2 cellular contexts compared by ENCODE assay signal in the genomic region with DNA sequence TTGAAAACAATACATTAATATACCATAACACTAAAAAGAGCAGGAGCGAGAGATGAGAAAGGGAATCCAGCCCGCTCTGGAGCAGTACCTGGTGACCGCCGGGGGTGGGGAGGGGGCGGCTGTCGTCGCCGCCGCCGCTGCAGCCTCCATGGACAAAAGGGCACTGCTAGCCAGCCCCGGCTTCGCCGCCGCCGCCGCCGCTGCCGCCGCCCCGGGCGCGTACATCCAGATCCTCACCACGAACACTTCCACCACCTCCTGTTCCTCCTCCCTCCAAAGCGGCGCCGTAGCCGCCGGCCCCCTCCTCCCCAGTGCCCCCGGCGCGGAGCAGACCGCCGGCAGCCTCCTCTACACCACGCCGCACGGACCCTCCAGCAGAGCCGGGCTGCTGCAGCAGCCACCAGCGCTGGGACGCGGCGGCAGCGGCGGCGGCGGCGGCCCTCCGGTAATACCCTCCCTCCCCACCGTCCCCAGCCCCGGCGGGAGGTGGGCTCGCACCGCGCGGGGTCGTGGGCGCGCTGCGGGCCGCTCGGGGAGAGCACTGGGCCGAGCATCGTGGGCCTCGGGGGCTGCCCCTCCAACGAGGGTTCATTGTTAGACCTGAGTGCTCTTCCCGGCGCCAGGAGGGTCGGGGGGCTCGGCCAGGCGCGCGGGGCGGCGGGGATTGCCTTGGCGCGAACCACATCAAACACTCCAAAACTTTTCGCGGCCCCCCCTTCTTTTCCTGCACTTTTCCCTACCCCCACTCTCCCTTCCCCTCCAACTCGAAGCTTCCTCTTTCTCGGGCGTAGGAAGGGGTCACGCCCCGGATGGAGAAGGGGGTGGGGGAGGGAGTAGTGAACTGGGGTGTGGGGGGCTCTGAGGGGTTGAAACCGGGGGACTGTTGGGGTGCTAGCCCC.
TF ChIP-seq lines count a peak whose summit lies in the region.

No MANE protein-coding gene starts in this region.

TF ChIP-seq in WTC11, 78 proteins besides CTCF, POLR2A, EP300 and RAD21 (continued from another document and continues in another):
- TF ChIP-seq, protein P1, sequence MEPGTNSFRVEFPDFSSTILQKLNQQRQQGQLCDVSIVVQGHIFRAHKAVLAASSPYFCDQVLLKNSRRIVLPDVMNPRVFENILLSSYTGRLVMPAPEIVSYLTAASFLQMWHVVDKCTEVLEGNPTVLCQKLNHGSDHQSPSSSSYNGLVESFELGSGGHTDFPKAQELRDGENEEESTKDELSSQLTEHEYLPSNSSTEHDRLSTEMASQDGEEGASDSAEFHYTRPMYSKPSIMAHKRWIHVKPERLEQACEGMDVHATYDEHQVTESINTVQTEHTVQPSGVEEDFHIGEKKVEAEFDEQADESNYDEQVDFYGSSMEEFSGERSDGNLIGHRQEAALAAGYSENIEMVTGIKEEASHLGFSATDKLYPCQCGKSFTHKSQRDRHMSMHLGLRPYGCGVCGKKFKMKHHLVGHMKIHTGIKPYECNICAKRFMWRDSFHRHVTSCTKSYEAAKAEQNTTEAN (CRISPR knock-in tag; IDR thresholded peaks at IDR 0.05) = 0 out of 2 replicates have a peak, but pooled peaks have one; percentile 74
- TF ChIP-seq GRHL2 (CRISPR knock-in tag; IDR thresholded peaks at IDR 0.05; ENCODE audit: insufficient replicate concordance, severe bottlenecking) (no peak), RELA (CRISPR knock-in tag; IDR thresholded peaks at IDR 0.05; ENCODE audit: borderline replicate concordance) (no peak), EMX1 (CRISPR knock-in tag; IDR thresholded peaks at IDR 0.05) (no peak), ZNF671 (CRISPR knock-in tag; IDR thresholded peaks at IDR 0.05) (no peak), ESRRA (CRISPR knock-in tag; IDR thresholded peaks at IDR 0.05; ENCODE audit: borderline replicate concordance) (peak; percentile 56; the same call in 1 of the 2 replicates), ZNF219 (CRISPR knock-in tag; IDR thresholded peaks at IDR 0.05; ENCODE audit: borderline replicate concordance) (no peak), NR2C2 (CRISPR knock-in tag; IDR thresholded peaks at IDR 0.05) (no peak), ZNF317 (CRISPR knock-in tag; IDR thresholded peaks at IDR 0.05; ENCODE audit: borderline replicate concordance, low read depth) (no peak; the same call in 1 of the 2 replicates), IRF2 (CRISPR knock-in tag; IDR thresholded peaks at IDR 0.05; ENCODE audit: borderline replicate concordance, low read depth) (no peak), ZNF396 (CRISPR knock-in tag; IDR thresholded peaks at IDR 0.05; ENCODE audit: borderline replicate concordance) (no peak), ATF1 (CRISPR knock-in tag; IDR thresholded peaks at IDR 0.05) (no peak), NR3C1 (CRISPR knock-in tag; conservative IDR thresholded peaks at IDR 0.05; ENCODE audit: low read depth) (no peak), MYBL2 (CRISPR knock-in tag; IDR thresholded peaks at IDR 0.05) (no peak), NFATC4 (CRISPR knock-in tag; IDR thresholded peaks at IDR 0.05) (peak; percentile 78; the same call in 1 of the 2 replicates)
- TF ChIP-seq, protein P2, sequence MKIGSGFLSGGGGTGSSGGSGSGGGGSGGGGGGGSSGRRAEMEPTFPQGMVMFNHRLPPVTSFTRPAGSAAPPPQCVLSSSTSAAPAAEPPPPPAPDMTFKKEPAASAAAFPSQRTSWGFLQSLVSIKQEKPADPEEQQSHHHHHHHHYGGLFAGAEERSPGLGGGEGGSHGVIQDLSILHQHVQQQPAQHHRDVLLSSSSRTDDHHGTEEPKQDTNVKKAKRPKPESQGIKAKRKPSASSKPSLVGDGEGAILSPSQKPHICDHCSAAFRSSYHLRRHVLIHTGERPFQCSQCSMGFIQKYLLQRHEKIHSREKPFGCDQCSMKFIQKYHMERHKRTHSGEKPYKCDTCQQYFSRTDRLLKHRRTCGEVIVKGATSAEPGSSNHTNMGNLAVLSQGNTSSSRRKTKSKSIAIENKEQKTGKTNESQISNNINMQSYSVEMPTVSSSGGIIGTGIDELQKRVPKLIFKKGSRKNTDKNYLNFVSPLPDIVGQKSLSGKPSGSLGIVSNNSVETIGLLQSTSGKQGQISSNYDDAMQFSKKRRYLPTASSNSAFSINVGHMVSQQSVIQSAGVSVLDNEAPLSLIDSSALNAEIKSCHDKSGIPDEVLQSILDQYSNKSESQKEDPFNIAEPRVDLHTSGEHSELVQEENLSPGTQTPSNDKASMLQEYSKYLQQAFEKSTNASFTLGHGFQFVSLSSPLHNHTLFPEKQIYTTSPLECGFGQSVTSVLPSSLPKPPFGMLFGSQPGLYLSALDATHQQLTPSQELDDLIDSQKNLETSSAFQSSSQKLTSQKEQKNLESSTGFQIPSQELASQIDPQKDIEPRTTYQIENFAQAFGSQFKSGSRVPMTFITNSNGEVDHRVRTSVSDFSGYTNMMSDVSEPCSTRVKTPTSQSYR (CRISPR knock-in tag; IDR thresholded peaks at IDR 0.05) = 0 out of 2 replicates have a peak, but pooled peaks have one; percentile 63
- TF ChIP-seq, protein P3, sequence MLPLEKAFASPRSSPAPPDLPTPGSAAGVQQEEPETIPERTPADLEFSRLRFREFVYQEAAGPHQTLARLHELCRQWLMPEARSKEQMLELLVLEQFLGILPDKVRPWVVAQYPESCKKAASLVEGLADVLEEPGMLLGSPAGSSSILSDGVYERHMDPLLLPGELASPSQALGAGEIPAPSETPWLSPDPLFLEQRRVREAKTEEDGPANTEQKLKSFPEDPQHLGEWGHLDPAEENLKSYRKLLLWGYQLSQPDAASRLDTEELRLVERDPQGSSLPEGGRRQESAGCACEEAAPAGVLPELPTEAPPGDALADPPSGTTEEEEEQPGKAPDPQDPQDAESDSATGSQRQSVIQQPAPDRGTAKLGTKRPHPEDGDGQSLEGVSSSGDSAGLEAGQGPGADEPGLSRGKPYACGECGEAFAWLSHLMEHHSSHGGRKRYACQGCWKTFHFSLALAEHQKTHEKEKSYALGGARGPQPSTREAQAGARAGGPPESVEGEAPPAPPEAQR (CRISPR knock-in tag; IDR thresholded peaks at IDR 0.05) = no peak
- TF ChIP-seq, protein P4, sequence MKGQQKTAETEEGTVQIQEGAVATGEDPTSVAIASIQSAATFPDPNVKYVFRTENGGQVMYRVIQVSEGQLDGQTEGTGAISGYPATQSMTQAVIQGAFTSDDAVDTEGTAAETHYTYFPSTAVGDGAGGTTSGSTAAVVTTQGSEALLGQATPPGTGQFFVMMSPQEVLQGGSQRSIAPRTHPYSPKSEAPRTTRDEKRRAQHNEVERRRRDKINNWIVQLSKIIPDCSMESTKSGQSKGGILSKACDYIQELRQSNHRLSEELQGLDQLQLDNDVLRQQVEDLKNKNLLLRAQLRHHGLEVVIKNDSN (CRISPR knock-in tag; IDR thresholded peaks at IDR 0.05) = no peak

TF ChIP-seq in HepG2, 621 proteins besides CTCF, POLR2A, EP300 and RAD21 (continued from another document and continues in another):
- TF ChIP-seq, protein P5, sequence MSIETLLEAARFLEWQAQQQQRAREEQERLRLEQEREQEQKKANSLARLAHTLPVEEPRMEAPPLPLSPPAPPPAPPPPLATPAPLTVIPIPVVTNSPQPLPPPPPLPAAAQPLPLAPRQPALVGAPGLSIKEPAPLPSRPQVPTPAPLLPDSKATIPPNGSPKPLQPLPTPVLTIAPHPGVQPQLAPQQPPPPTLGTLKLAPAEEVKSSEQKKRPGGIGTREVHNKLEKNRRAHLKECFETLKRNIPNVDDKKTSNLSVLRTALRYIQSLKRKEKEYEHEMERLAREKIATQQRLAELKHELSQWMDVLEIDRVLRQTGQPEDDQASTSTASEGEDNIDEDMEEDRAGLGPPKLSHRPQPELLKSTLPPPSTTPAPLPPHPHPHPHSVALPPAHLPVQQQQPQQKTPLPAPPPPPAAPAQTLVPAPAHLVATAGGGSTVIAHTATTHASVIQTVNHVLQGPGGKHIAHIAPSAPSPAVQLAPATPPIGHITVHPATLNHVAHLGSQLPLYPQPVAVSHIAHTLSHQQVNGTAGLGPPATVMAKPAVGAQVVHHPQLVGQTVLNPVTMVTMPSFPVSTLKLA (IDR thresholded peaks at IDR 0.05) = no peak
- TF ChIP-seq ZNF263 (CRISPR knock-in tag; IDR thresholded peaks at IDR 0.05) (no peak), MAFG (CRISPR knock-in tag; IDR thresholded peaks at IDR 0.05) (0 out of 2 replicates have a peak, but pooled peaks have one; percentile 45), ZNF232 (CRISPR knock-in tag; IDR thresholded peaks at IDR 0.05; ENCODE audit: borderline replicate concordance) (no peak), MYNN (CRISPR knock-in tag; IDR thresholded peaks at IDR 0.05; ENCODE audit: low read depth) (no peak), AGO2 (optimal IDR thresholded peaks at IDR 0.05; ENCODE audit: low read depth, low read length) (peak; percentile 96), JUN (CRISPR knock-in tag; IDR thresholded peaks at IDR 0.05) (no peak), ZSCAN25 (CRISPR knock-in tag; IDR thresholded peaks at IDR 0.05) (no peak), SMAD3 (CRISPR knock-in tag; IDR thresholded peaks at IDR 0.05) (no peak), ZNF781 (CRISPR knock-in tag; IDR thresholded peaks at IDR 0.05; ENCODE audit: borderline replicate concordance, not compliant biosample characterization) (no peak), PCBP2 (optimal IDR thresholded peaks at IDR 0.05; ENCODE audit: low read depth, low read length, poor library complexity, severe bottlenecking) (no peak), TMF1 (CRISPR knock-in tag; IDR thresholded peaks at IDR 0.05; ENCODE audit: low read depth) (0 out of 2 replicates have a peak, but pooled peaks have one; percentile 9), ZC3H4 (CRISPR knock-in tag; IDR thresholded peaks at IDR 0.05; ENCODE audit: borderline replicate concordance) (peak; percentile 95), ZNF768 (CRISPR knock-in tag; IDR thresholded peaks at IDR 0.05) (peak; percentile 49), ATF7 (IDR thresholded peaks at IDR 0.05) (no peak), ATF7 (CRISPR knock-in tag; IDR thresholded peaks at IDR 0.05) (no peak), TOPORS (CRISPR knock-in tag; IDR thresholded peaks at IDR 0.05) (peak; percentile 1; the same call in 1 of the 2 replicates), SAFB2 (CRISPR knock-in tag; IDR thresholded peaks at IDR 0.05; ENCODE audit: borderline replicate concordance, low read depth) (no peak), AHR (CRISPR knock-in tag; IDR thresholded peaks at IDR 0.05) (0 out of 2 replicates have a peak, but pooled peaks have one; percentile 9), ZNF557 (CRISPR knock-in tag; IDR thresholded peaks at IDR 0.05) (no peak), TEAD2 (CRISPR knock-in tag; IDR thresholded peaks at IDR 0.05) (no peak), CCDC6 (CRISPR knock-in tag; IDR thresholded peaks at IDR 0.05) (peak; percentile 1; the same call in 1 of the 2 replicates), RBM39 (IDR thresholded peaks at IDR 0.05; ENCODE audit: low read depth, low read length, poor library complexity, severe bottlenecking) (peak; percentile 84), ZNF543 (CRISPR knock-in tag; IDR thresholded peaks at IDR 0.05) (0 out of 2 replicates have a peak, but pooled peaks have one; percentile 2)
- TF ChIP-seq, protein P2 (CRISPR knock-in tag; IDR thresholded peaks at IDR 0.05; ENCODE audit: borderline replicate concordance) = peak; percentile 71; the same call in 1 of the 2 replicates
- TF ChIP-seq, protein P6, sequence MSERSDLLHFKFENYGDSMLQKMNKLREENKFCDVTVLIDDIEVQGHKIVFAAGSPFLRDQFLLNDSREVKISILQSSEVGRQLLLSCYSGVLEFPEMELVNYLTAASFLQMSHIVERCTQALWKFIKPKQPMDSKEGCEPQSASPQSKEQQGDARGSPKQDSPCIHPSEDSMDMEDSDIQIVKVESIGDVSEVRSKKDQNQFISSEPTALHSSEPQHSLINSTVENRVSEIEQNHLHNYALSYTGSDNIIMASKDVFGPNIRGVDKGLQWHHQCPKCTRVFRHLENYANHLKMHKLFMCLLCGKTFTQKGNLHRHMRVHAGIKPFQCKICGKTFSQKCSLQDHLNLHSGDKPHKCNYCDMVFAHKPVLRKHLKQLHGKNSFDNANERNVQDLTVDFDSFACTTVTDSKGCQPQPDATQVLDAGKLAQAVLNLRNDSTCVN (CRISPR knock-in tag; IDR thresholded peaks at IDR 0.05; ENCODE audit: borderline replicate concordance) = no peak
- TF ChIP-seq, protein P7, sequence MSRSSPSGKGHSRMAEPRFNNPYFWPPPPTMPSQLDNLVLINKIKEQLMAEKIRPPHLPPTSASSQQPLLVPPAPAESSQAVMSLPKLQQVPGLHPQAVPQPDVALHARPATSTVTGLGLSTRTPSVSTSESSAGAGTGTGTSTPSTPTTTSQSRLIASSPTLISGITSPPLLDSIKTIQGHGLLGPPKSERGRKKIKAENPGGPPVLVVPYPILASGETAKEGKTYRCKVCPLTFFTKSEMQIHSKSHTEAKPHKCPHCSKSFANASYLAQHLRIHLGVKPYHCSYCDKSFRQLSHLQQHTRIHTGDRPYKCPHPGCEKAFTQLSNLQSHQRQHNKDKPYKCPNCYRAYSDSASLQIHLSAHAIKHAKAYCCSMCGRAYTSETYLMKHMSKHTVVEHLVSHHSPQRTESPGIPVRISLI (CRISPR knock-in tag; IDR thresholded peaks at IDR 0.05; ENCODE audit: borderline replicate concordance) = no peak
- TF ChIP-seq, protein P8, sequence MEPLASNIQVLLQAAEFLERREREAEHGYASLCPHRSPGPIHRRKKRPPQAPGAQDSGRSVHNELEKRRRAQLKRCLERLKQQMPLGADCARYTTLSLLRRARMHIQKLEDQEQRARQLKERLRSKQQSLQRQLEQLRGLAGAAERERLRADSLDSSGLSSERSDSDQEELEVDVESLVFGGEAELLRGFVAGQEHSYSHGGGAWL (CRISPR knock-in tag; IDR thresholded peaks at IDR 0.05) = 0 out of 2 replicates have a peak, but pooled peaks have one; percentile 11
- TF ChIP-seq, protein P9, sequence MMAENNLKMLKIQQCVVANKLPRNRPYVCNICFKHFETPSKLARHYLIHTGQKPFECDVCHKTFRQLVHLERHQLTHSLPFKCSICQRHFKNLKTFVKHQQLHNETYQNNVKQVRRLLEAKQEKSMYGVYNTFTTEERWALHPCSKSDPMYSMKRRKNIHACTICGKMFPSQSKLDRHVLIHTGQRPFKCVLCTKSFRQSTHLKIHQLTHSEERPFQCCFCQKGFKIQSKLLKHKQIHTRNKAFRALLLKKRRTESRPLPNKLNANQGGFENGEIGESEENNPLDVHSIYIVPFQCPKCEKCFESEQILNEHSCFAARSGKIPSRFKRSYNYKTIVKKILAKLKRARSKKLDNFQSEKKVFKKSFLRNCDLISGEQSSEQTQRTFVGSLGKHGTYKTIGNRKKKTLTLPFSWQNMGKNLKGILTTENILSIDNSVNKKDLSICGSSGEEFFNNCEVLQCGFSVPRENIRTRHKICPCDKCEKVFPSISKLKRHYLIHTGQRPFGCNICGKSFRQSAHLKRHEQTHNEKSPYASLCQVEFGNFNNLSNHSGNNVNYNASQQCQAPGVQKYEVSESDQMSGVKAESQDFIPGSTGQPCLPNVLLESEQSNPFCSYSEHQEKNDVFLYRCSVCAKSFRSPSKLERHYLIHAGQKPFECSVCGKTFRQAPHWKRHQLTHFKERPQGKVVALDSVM (CRISPR knock-in tag; IDR thresholded peaks at IDR 0.05) = 0 out of 2 replicates have a peak, but pooled peaks have one; percentile 27
